ENCODE assay signal across 24 cellular contexts in the genomic region with DNA sequence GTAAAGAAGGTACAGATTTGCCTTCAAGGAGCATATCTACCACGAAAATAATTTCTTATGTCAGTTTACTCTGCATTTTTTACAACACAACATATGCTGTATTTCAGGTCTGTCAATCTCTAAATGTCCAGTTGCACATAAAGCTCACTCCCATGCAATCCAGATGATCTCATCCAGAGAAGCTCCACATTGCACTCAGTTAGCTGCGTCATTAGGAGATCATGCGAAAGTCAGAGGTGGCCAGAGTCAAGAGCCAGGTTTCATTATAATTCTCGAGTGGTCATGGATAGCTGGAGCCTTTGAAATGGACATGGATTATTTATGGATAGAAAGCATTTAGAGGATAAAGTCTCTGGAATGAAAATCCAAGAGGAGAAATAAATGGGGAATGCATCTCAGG.
A peak's percentile ranks its signal among the peaks of the same experiment; 100 is the strongest.
DNase-seq lines count a peak whose midpoint lies in the region; FAIRE-seq and TF ChIP-seq lines count a peak whose summit lies in the region.
"Had no signal": no experiment of that assay in that cellular context is flagged by ENCODE, and none has a peak within 500 bp of the region (broad histone marks: within the 10 kb centered on the region; RNA-seq: fewer than 3 reads in every experiment).

No MANE protein-coding gene starts in this region.

- H3K4me2 ChIP-seq in astrocyte (ENCODE audit: low read length): no peak overlapping the region
- no peak overlapping the region for H3K4me2 ChIP-seq in smooth muscle cell

- H3K36me3 Mint-ChIP-seq in astrocyte (ENCODE audit: low read depth, unreplicated experiment): no peaks in the 10 kb centered on the region
- H3K36me3 Mint-ChIP-seq: activated CD4-positive, alpha-beta memory T cell treated with anti-CD3 and anti-CD28 coated beads for 36 hours; type B pancreatic cell; WTC11 had no signal

- whole genome bisulfite sequencing in smooth muscle cell (ENCODE audit: low lambda C conversion rate): 62% methylated on average over 4 of the region's 4 CpGs

- no peak overlapping the region for H3K27ac ChIP-seq in astrocyte (ENCODE audit: low read depth, low read length)
- peak overlapping the region; percentile 27 for H3K27ac ChIP-seq in smooth muscle cell (ENCODE audit: low read depth)
- H3K27ac ChIP-seq: ascending aorta, neutrophil, SJSA1 had no signal

- no peaks in the 10 kb centered on the region for H3K27me3 ChIP-seq in astrocyte (ENCODE audit: insufficient read depth, low read length)
- no peaks in the 10 kb centered on the region for H3K27me3 ChIP-seq in smooth muscle cell (ENCODE audit: low read depth)
- H3K27me3 ChIP-seq: ascending aorta, neutrophil, SJSA1 had no signal

- H4K20me1 ChIP-seq in astrocyte (ENCODE audit: insufficient read depth, low read length) (no peaks in the 10 kb centered on the region), smooth muscle cell (ENCODE audit: low read depth) (no peaks in the 10 kb centered on the region)

- H3K4me3 ChIP-seq in astrocyte (ENCODE audit: insufficient read depth, low read depth, low read length) (no peak overlapping the region), smooth muscle cell (no peak overlapping the region)
- H3K4me3 ChIP-seq: ascending aorta, SJSA1 had no signal

- DNase-seq in H54 (ENCODE audit: insufficient read length, low spot score) (no peak), astrocyte (ENCODE audit: low read depth) (peak; percentile 62), iris pigment epithelial cell (ENCODE audit: low read depth) (peak; percentile 80), smooth muscle cell (lab: John Stamatoyannopoulos, UW; ENCODE audit: unreplicated experiment) (no peak), NCI-H510A treated with DMSO at 0.1 percent for 48 hours (lab: John Stamatoyannopoulos, UW) (no peak), NCI-H69 (lab: John Stamatoyannopoulos, UW) (no peak), NCI-H2227 treated with DMSO at 0.1 percent for 48 hours (lab: John Stamatoyannopoulos, UW) (no peak)
- DNase-seq: activated CD4-positive, alpha-beta memory T cell treated with anti-CD3 and anti-CD28 coated beads for 36 hours; activated naive CD4-positive, alpha-beta T cell treated with Interleukin-2 at 50 U/mL for 16 hours; Caco-2; H7; NCI-H146; NCI-H2171 treated with DMSO at 0.1 percent for 48 hours; NCI-H748 treated with DMSO at 0.1 percent for 48 hours; PC-3; right cardiac atrium; stimulated activated naive CD4-positive, alpha-beta T cell treated with Interleukin-2 at 50 U/mL for 16 hours had no signal

- H3K36me3 ChIP-seq in astrocyte (ENCODE audit: insufficient read depth, low read length) (no peaks in the 10 kb centered on the region), smooth muscle cell (ENCODE audit: low read depth) (no peaks in the 10 kb centered on the region)
- H3K36me3 ChIP-seq: ascending aorta, neutrophil, SJSA1 had no signal

- TF ChIP-seq POLR2A in H54 (IDR thresholded peaks at IDR 0.05; ENCODE audit: low read depth, low read length): no peak

- H2AFZ ChIP-seq in astrocyte (ENCODE audit: low read depth, low read length) (no peak overlapping the region), smooth muscle cell (ENCODE audit: low read depth) (no peak overlapping the region)

- H3F3A ChIP-seq in smooth muscle cell (ENCODE audit: low read depth): no peaks in the 10 kb centered on the region

- H3K4me1 ChIP-seq in astrocyte (ENCODE audit: insufficient read depth, low read length): peaks cover 4% of the 10 kb centered on the region
- H3K4me1 ChIP-seq in smooth muscle cell (ENCODE audit: low read depth): no peaks in the 10 kb centered on the region
- H3K4me1 ChIP-seq: Caco-2, SJSA1 had no signal

- peaks cover 15% of the 10 kb centered on the region for H3K4me1 Mint-ChIP-seq in astrocyte (ENCODE audit: low read depth, unreplicated experiment)
- H3K4me1 Mint-ChIP-seq: WTC11 had no signal

- no peak overlapping the region for H3K4me3 Mint-ChIP-seq in astrocyte (ENCODE audit: unreplicated experiment)
- H3K4me3 Mint-ChIP-seq: activated CD4-positive, alpha-beta memory T cell treated with anti-CD3 and anti-CD28 coated beads for 36 hours; T-helper 2 cell treated with Interferon-gamma antibody and Interleukin-4, amounts not matched to agents 5 μg/mL and 100 μg/mL, for 36 hours; type B pancreatic cell; WTC11 had no signal

- no peaks in the 10 kb centered on the region for H3K9me3 Mint-ChIP-seq in astrocyte (ENCODE audit: unreplicated experiment)
- H3K9me3 Mint-ChIP-seq: activated CD4-positive, alpha-beta memory T cell treated with anti-CD3 and anti-CD28 coated beads for 36 hours; T-helper 2 cell treated with Interferon-gamma antibody and Interleukin-4, amounts not matched to agents 5 μg/mL and 100 μg/mL, for 36 hours had no signal

- no peak overlapping the region for H3K27ac Mint-ChIP-seq in astrocyte (ENCODE audit: unreplicated experiment)
- H3K27ac Mint-ChIP-seq: activated CD4-positive, alpha-beta memory T cell treated with anti-CD3 and anti-CD28 coated beads for 36 hours; T-helper 2 cell treated with Interferon-gamma antibody and Interleukin-4, amounts not matched to agents 5 μg/mL and 100 μg/mL, for 36 hours; type B pancreatic cell; WTC11 had no signal

- H3K9ac ChIP-seq in astrocyte (ENCODE audit: low read length) (no peak overlapping the region), smooth muscle cell (ENCODE audit: low read depth) (no peak overlapping the region)

- H3K9me3 ChIP-seq in astrocyte (ENCODE audit: insufficient read depth, low read depth, low read length): no peaks in the 10 kb centered on the region
- no peaks in the 10 kb centered on the region for H3K9me3 ChIP-seq in smooth muscle cell (replicated peaks; ENCODE audit: low read depth)
- H3K9me3 ChIP-seq: ascending aorta, Caco-2, neutrophil, SJSA1 had no signal

- no peak for TF ChIP-seq CTCF in astrocyte (IDR thresholded peaks at IDR 0.05; ENCODE audit: insufficient read depth, low read depth, low read length)
- no peak for TF ChIP-seq CTCF in smooth muscle cell (IDR thresholded peaks at IDR 0.05; ENCODE audit: borderline replicate concordance, insufficient read depth, poor library complexity, severe bottlenecking)

- FAIRE-seq in H54 (lab: Jason Lieb, UNC): peak; percentile 72
- FAIRE-seq in astrocyte (lab: Jason Lieb, UNC): peak; percentile 74
- FAIRE-seq: colon had no signal

- H3K79me2 ChIP-seq in astrocyte (ENCODE audit: insufficient read depth, low read length) (no peaks in the 10 kb centered on the region), smooth muscle cell (ENCODE audit: low read depth) (no peaks in the 10 kb centered on the region)

- H3K27me3 Mint-ChIP-seq in astrocyte (ENCODE audit: low read depth, unreplicated experiment): no peaks in the 10 kb centered on the region
- H3K27me3 Mint-ChIP-seq: type B pancreatic cell had no signal

Comparison
In these comparisons a context has a peak if more than half of its experiments do, and no peak if none do; other contexts are left out.
1. DNase-seq: peak in astrocyte (single experiment) and iris pigment epithelial cell (single experiment); none in H54 (single experiment), smooth muscle cell (single experiment), NCI-H510A treated with DMSO at 0.1 percent for 48 hours (single experiment), NCI-H69 (single experiment) and NCI-H2227 treated with DMSO at 0.1 percent for 48 hours (single experiment).